Comparison of ENCODE assay signal across 14 cellular contexts in genomic region chr2:127076924-127077323, GRCh38. TPM values are rescaled to one million over a fixed set of nuclear protein-coding genes. Genes with fewer than 3 reads are reported as not detected.
DNase-seq lines count a peak whose midpoint lies in the region; ATAC-seq and TF ChIP-seq lines count a peak whose summit lies in the region.
"Had no signal": no experiment of that assay in that cellular context is flagged by ENCODE, and none has a peak within 500 bp of the region (broad histone marks: within the 10 kb centered on the region; RNA-seq: fewer than 3 reads in every experiment).

No MANE protein-coding gene starts in this region.

- intact Hi-C loops in body of pancreas (cut with DNase I) = no loop called here

- peaks cover 74% of the 10 kb centered on the region for H3K4me1 Mint-ChIP-seq in central memory CD8-positive, alpha-beta T cell
- H3K4me1 Mint-ChIP-seq in naive thymus-derived CD8-positive, alpha-beta T cell = peaks cover 42 to 90% (median 69%) of the 10 kb centered on the region in 4 donors

- peaks cover 6% of the 10 kb centered on the region for H3K4me1 ChIP-seq in body of pancreas

- no peak for ATAC-seq in activated naive CD4-positive, alpha-beta T cell treated with anti-CD3 and anti-CD28 coated beads, Interleukin-2, amount 50 U/mL, for 72 hours
- no peak for ATAC-seq in central memory CD8-positive, alpha-beta T cell (replicated peaks; ENCODE audit: extremely low read depth, poor library complexity, severe bottlenecking)
- ATAC-seq in naive thymus-derived CD8-positive, alpha-beta T cell = no peak
- no peak for ATAC-seq in GM19328 (IDR thresholded peaks at IDR 0.05; ENCODE audit: unreplicated experiment)
- no peak for ATAC-seq in HG03432 (IDR thresholded peaks at IDR 0.05; ENCODE audit: unreplicated experiment)
- no peak for ATAC-seq in body of pancreas

- WGBS in body of pancreas, 2 donors = 50 to 88% methylated on average over 1 to 11 of the region's 11 CpGs

- TF ChIP-seq CTCF in body of pancreas (IDR thresholded peaks at IDR 0.05) = no peak

- POLR2A ChIA-PET in naive thymus-derived CD8-positive, alpha-beta T cell (lab: Charles Lee) = interaction anchor here (1.5 kb wide), 1 partner anchor 30 kb away, joined by 3 read pairs; the partner anchor contains the start of gene BIN1

- no peaks in the 10 kb centered on the region for H3K9me3 Mint-ChIP-seq in activated naive CD4-positive, alpha-beta T cell treated with anti-CD3 and anti-CD28 coated beads, Interleukin-2, amount 50 U/mL, for 72 hours
- no peaks in the 10 kb centered on the region for H3K9me3 Mint-ChIP-seq in central memory CD8-positive, alpha-beta T cell
- no peaks in the 10 kb centered on the region for H3K9me3 Mint-ChIP-seq in naive thymus-derived CD8-positive, alpha-beta T cell

- no peak for DNase-seq in activated naive CD4-positive, alpha-beta T cell treated with anti-CD3 and anti-CD28 coated beads, Interleukin-2, amount 50 U/mL, for 72 hours (ENCODE audit: low spot score in 2 of 2)
- no peak for DNase-seq in activated naive CD4-positive, alpha-beta T cell treated with Interleukin-2 at 50 U/mL for 16 hours
- no peak for DNase-seq in central memory CD8-positive, alpha-beta T cell (ENCODE audit: low spot score in 2 of 2)
- no peak for DNase-seq in naive thymus-derived CD8-positive, alpha-beta T cell
- no peak for DNase-seq in body of pancreas
- DNase-seq in stimulated activated CD4-positive, alpha-beta T cell treated with anti-CD3 and anti-CD28 coated beads, Interleukin-4, amount 100 ng/mL, for 24 hours = no peak
- DNase-seq: ACHN, activated gamma-delta T cell treated with Interleukin-2 at 50 U/mL for 16 hours, GF-D8, NCI-H1694, ovary had no signal

- no peak overlapping the region for H3K27ac ChIP-seq in body of pancreas
- H3K27ac ChIP-seq: ovary had no signal

- H3K9me3 ChIP-seq in body of pancreas = no peaks in the 10 kb centered on the region
- H3K9me3 ChIP-seq: ovary had no signal

- H3K36me3 ChIP-seq in body of pancreas (replicated peaks in 1 of 2; ENCODE audit: insufficient read depth in 1 of 2, low read depth in 2 of 2) = no peaks in the 10 kb centered on the region
- H3K36me3 ChIP-seq: ovary had no signal

- no peak for TF ChIP-seq POLR2A in body of pancreas (IDR thresholded peaks at IDR 0.05)

- H3K27me3 Mint-ChIP-seq in central memory CD8-positive, alpha-beta T cell = no peaks in the 10 kb centered on the region
- H3K27me3 Mint-ChIP-seq in naive thymus-derived CD8-positive, alpha-beta T cell = no peaks in the 10 kb centered on the region

- H3K4me3 ChIP-seq in body of pancreas = no peak overlapping the region
- H3K4me3 ChIP-seq: ovary, smooth muscle cell had no signal

- H3K27ac Mint-ChIP-seq in activated naive CD4-positive, alpha-beta T cell treated with anti-CD3 and anti-CD28 coated beads, Interleukin-2, amount 50 U/mL, for 72 hours = peak overlapping the region; percentile 91 to 98
- H3K27ac Mint-ChIP-seq in central memory CD8-positive, alpha-beta T cell (ENCODE audit: low read depth) = peak overlapping the region; percentile 98
- H3K27ac Mint-ChIP-seq in naive thymus-derived CD8-positive, alpha-beta T cell = peak overlapping the region; percentile 90 to 99 (median 95)

- H3K4me3 Mint-ChIP-seq in central memory CD8-positive, alpha-beta T cell = peak overlapping the region; percentile 91
- H3K4me3 Mint-ChIP-seq in naive thymus-derived CD8-positive, alpha-beta T cell = peak overlapping the region in 4 of 10 donors; percentile 22 to 93 (median 56)

- peaks cover 0 to 7% of the 10 kb centered on the region in 2 donors for H3K36me3 Mint-ChIP-seq in activated naive CD4-positive, alpha-beta T cell treated with anti-CD3 and anti-CD28 coated beads, Interleukin-2, amount 50 U/mL, for 72 hours
- H3K36me3 Mint-ChIP-seq in central memory CD8-positive, alpha-beta T cell (ENCODE audit: insufficient read depth) = peaks cover 27% of the 10 kb centered on the region
- H3K36me3 Mint-ChIP-seq in naive thymus-derived CD8-positive, alpha-beta T cell = peaks cover 0 to 32% (median 0%) of the 10 kb centered on the region in 3 donors

- H3K27me3 ChIP-seq in body of pancreas = no peaks in the 10 kb centered on the region
- H3K27me3 ChIP-seq: ovary had no signal

RNA-seq across cellular contexts. Expression of gene BIN1, which starts 30.0 kb away (rescaled TPM):
- total RNA-seq in activated naive CD4-positive, alpha-beta T cell treated with anti-CD3 and anti-CD28 coated beads, Interleukin-2, amount 50 U/mL, for 72 hours = 10 to 100 TPM; 43.0 to 98.3 TPM
- total RNA-seq in naive thymus-derived CD8-positive, alpha-beta T cell = 100 to 1,000 TPM; 130 to 132 TPM
- polyA plus RNA-seq in naive thymus-derived CD8-positive, alpha-beta T cell = 100 to 1,000 TPM; 156 to 189 (median 167) TPM
- total RNA-seq in body of pancreas = 10 to 100 TPM; 24.4 to 43.5 TPM
